8 cellular contexts compared by ENCODE assay signal in the genomic region with DNA sequence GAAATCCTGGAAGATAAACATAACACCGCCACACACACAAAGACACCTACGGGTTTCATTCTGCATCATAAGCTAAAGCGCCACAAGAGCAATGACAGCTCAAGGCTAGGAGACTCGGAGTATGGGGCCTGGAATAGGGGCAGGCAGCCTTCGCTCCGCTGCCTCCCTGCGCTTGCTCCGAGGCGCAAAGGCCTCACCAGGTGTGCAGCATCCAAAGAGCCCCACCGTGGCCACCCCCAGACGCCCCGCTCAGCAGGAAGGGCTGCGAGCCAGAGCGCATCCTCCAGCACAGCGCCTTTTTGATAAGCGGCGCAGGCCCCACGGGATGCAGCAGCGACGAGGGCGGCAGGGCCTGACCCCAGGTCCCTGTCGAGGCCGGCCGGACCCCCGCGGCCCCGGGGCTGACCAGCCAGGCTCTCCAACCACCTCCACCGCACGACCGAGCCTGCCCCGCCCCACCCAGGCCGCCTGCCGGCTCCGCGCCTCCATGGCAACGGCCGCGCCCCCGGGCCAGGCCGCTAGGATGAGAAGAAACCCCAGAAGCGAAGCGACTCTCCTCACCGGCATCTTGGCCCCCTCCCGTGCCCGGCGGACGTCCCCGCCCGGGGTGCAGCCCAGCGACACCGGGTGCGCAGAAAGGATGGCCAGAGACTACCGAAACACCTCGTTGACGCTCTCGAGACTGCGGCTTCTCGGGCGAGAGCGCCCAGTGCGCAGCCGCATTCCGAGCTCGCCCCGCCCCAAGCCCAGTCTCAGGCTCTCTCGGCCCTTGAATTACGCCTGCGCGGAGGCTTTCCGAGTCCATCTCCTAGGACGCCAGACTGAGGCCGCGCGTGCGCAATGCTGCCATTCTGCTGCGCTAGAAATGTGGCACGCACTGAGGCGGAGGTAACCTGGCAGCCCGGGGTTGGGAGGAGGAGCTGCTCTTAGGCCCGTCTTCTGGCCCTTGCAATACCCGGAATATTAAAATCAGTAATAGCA. TPM values are rescaled to one million over a fixed set of nuclear protein-coding genes. Genes with fewer than 3 reads are reported as not detected.
DNase-seq lines count a peak whose midpoint lies in the region; ATAC-seq, FAIRE-seq and TF ChIP-seq lines count a peak whose summit lies in the region.

A gene (minus strand): TSS at position 694 of the 981 bp plus-strand sequence. CDS start 127 bp downstream, at position 567.

- ATAC-seq in HG03457 (IDR thresholded peaks at IDR 0.05; ENCODE audit: unreplicated experiment): peak; percentile 78

- TF ChIP-seq CTCF in BJ (IDR thresholded peaks at IDR 0.05; ENCODE audit: insufficient read depth, low read depth, low read length) (no peak), colonic mucosa (IDR thresholded peaks at IDR 0.05) (no peak)

- FAIRE-seq in GM19239 (lab: Jason Lieb, UNC): peak; percentile 100

- H3K27ac ChIP-seq in colonic mucosa: peak within 1 kb of the TSS; percentile 69
- peak within 1 kb of the TSS; percentile 78 for H3K27ac ChIP-seq in layer of hippocampus (ENCODE audit: low read depth, low read length)

- no peaks in the 10 kb centered on the region for H3K4me1 ChIP-seq in colonic mucosa

- intact Hi-C loops in colonic mucosa (cut with DNase I): no loop called here

- H3K36me3 ChIP-seq in BJ (ENCODE audit: control insufficient read depth, insufficient read depth, low read length) (no peaks in the 10 kb centered on the region), colonic mucosa (no peaks in the 10 kb centered on the region)

- H3K27me3 ChIP-seq in BJ (ENCODE audit: control insufficient read depth, insufficient read depth, low read length) (no peaks in the 10 kb centered on the region), colonic mucosa (no peaks in the 10 kb centered on the region), layer of hippocampus (ENCODE audit: control insufficient read depth, insufficient read depth, low read length) (no peaks in the 10 kb centered on the region)

- CTCF ChIA-PET in BJ (lab: Yijun Ruan, JAX): interaction anchor here (1.3 to 2.6 kb wide), 5 partner anchors 10 to 351 kb away, joined by 3 to 6 read pairs (median 4); a partner anchor contains a TSS

- H3K9me3 ChIP-seq in colonic mucosa: no peaks in the 10 kb centered on the region

- H3K9ac ChIP-seq in colonic mucosa (ENCODE audit: low read depth in 2 of 2, low read length in 2 of 2): peak within 1 kb of the TSS; percentile 46 to 71

- H3K4me3 ChIP-seq in BJ (ENCODE audit: low read depth, low read length): peak within 1 kb of the TSS; percentile 57
- peak within 1 kb of the TSS; percentile 96 for H3K4me3 ChIP-seq in colonic mucosa

- POLR2A ChIA-PET in BJ (lab: Charles Lee): interaction anchor here (0.8 kb wide), 1 partner anchor 18 kb away, joined by 3 read pairs; no protein-coding TSS in a partner anchor

- DNase-seq in BJ (ENCODE audit: low read depth) (peak; percentile 71), GM19239 (ENCODE audit: insufficient read length, low spot score) (peak; percentile 98), NCI-H524 treated with DMSO at 0.1 percent for 48 hours (lab: John Stamatoyannopoulos, UW) (peak; percentile 66), colonic mucosa (peak; percentile 99)
- peak; percentile 99 for DNase-seq in activated CD4-positive, alpha-beta T cell treated with anti-CD3 and anti-CD28 coated beads for 4 hours
- DNase-seq in stimulated activated CD4-positive, alpha-beta T cell treated with anti-CD3 and anti-CD28 coated beads, Interleukin-1b, Interleukin-23, amount 100 ng/mL, for 4 hours (ENCODE audit: low read depth in 2 of 2): peak; percentile 99

RNA-seq across cellular contexts. Expression of the gene that starts here (rescaled TPM):
- polyA plus RNA-seq in BJ (2011; rRNA removed): 2.9 and 6.1 TPM in 2 replicates
- polyA minus RNA-seq in BJ (2011; rRNA and poly(A)+ RNA removed): 1.9 and 4.0 TPM in 2 replicates
- 1 to 10 TPM; 4.0 to 5.2 TPM for total RNA-seq in colonic mucosa

Comparison
In these comparisons a context has a peak if more than half of its experiments do, and no peak if none do; other contexts are left out.
1. Peak in every context shown above with its lines: DNase-seq, ATAC-seq, H3K4me3 ChIP-seq and H3K27ac ChIP-seq.